17 cellular contexts compared by ENCODE assay signal in the genomic region with DNA sequence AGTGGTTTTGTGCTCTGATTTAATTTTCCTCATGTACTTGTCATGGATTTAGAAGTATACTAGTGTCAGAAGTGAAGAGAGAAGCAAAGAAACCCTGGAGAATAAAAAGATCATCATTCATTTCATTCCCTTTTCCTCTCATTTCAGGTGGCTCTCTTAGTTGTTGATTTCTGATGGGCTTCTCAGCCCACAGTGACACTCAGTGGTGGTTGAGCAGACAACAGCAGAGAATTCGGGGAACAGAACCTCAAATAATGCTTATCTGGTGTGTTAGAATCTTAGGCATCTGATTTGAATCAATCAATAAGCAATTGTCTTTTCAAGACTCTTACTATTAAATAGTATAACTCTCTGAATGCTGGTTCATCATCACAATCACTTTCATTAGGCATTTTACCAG.
DNase-seq lines count a peak whose midpoint lies in the region; ATAC-seq, FAIRE-seq and TF ChIP-seq lines count a peak whose summit lies in the region.
"Had no signal": no experiment of that assay in that cellular context is flagged by ENCODE, and none has a peak within 500 bp of the region (broad histone marks: within the 10 kb centered on the region; RNA-seq: fewer than 3 reads in every experiment).

No MANE protein-coding gene starts in this region.

- TF ChIP-seq RAD21 in GM12878 (IDR thresholded peaks at IDR 0.05; ENCODE audit: insufficient read depth, low read depth, low read length) (peak; percentile 25; the same call in 1 of the 2 replicates), neural cell (conservative IDR thresholded peaks at IDR 0.05) (peak; percentile 86)

- ATAC-seq in GM12878, result no peak
- ATAC-seq in activated CD4-positive, alpha-beta T cell treated with anti-CD3 and anti-CD28 coated beads for 36 hours, result no peak
- ATAC-seq: activated CD8-positive, alpha-beta T cell treated with anti-CD3 and anti-CD28 coated beads, Interleukin-2, amount 10 ng/mL, durations not matched to agents 7 days and 5 days; sciatic nerve had no signal

- H3F3A ChIP-seq in MM.1S (ENCODE audit: insufficient read depth, low read length), result no peaks in the 10 kb centered on the region
- no peaks in the 10 kb centered on the region for H3F3A ChIP-seq in neural cell (ENCODE audit: insufficient read depth, low read length, poor library complexity, severe bottlenecking)

- H3K27ac ChIP-seq in MM.1S (ENCODE audit: low read length), result no peak overlapping the region
- H3K27ac ChIP-seq in GM12878 (ENCODE audit: control insufficient read depth, insufficient read depth), result no peak overlapping the region
- H3K27ac ChIP-seq in neural cell (ENCODE audit: low read length), result no peak overlapping the region
- H3K27ac ChIP-seq: neutrophil had no signal

- H3K27me3 Mint-ChIP-seq in activated CD4-positive, alpha-beta T cell treated with anti-CD3 and anti-CD28 coated beads for 36 hours, result no peaks in the 10 kb centered on the region

- H2AFZ ChIP-seq in MM.1S (ENCODE audit: low read length) (no peak overlapping the region), GM12878 (ENCODE audit: control insufficient read depth, low read depth, low read length) (no peak overlapping the region), neural cell (ENCODE audit: low read depth, low read length) (no peak overlapping the region)

- TF ChIP-seq CTCF in GM12872 (IDR thresholded peaks at IDR 0.05; ENCODE audit: insufficient read depth, low read depth, low read length), result 0 out of 3 replicates have a peak, but pooled peaks have one; percentile 15
- TF ChIP-seq CTCF in MM.1S (IDR thresholded peaks at IDR 0.05; ENCODE audit: low read length), result peak; percentile 66
- TF ChIP-seq CTCF in GM12878 (IDR thresholded peaks at IDR 0.05 in 2 of 3, conservative IDR thresholded peaks at IDR 0.05 in 1 of 3; ENCODE audit: control insufficient read depth in 2 of 3, extremely low read depth in 1 of 3, insufficient read depth in 1 of 3, low read depth in 3 of 3, low read length in 3 of 3), result 0 out of 6 replicates have a peak, but pooled peaks of 2 of the 3 experiments have one; percentile 7 to 8
- peak; percentile 80 for TF ChIP-seq CTCF in neural cell (IDR thresholded peaks at IDR 0.05; ENCODE audit: poor library complexity, severe bottlenecking)

- no peaks in the 10 kb centered on the region for H4K20me1 ChIP-seq in MM.1S (ENCODE audit: insufficient read depth, low read length)
- no peaks in the 10 kb centered on the region for H4K20me1 ChIP-seq in GM12878 (ENCODE audit: control insufficient read depth, insufficient read depth)
- H4K20me1 ChIP-seq in neural cell (ENCODE audit: insufficient read depth), result no peaks in the 10 kb centered on the region

- WGBS in GM12878 (ENCODE audit: insufficient coverage, insufficient replicate concordance, low lambda C conversion rate, missing lambda C conversion rate), result 0% methylated on average over 1 of the region's 1 CpG

- in situ Hi-C loops in GM12878 (cut with MboI), result no loop called here

- H3K27me3 ChIP-seq in MM.1S (replicated peaks; ENCODE audit: insufficient read depth, low read length) (no peaks in the 10 kb centered on the region), GM12878 (replicated peaks in 1 of 2; ENCODE audit: control insufficient read depth in 2 of 2, insufficient read depth in 2 of 2, low read length in 1 of 2) (no peaks in the 10 kb centered on the region), neural cell (ENCODE audit: insufficient read depth, low read depth, low read length) (no peaks in the 10 kb centered on the region)
- H3K27me3 ChIP-seq: BE2C, neutrophil had no signal

- no peaks in the 10 kb centered on the region for H3K9me3 Mint-ChIP-seq in activated CD4-positive, alpha-beta T cell treated with anti-CD3 and anti-CD28 coated beads for 36 hours (ENCODE audit: low read depth)
- H3K9me3 Mint-ChIP-seq: activated T-helper 1 cell treated with anti-CD3 and anti-CD28 coated beads, Interleukin-12 subunit alpha, Interleukin-12 subunit beta, Interleukin-2, Interleukin-4 antibody, amounts not matched to agents 30 ng/mL and 10 ng/mL and 1 ng/mL, durations not matched to agents 14 hours and 24 hours and 36 hours had no signal

- peak; percentile 53 for DNase-seq in MM.1S
- DNase-seq in GM12878 (ENCODE audit: low read depth, low spot score), result no peak
- no peak for DNase-seq in cerebellar cortex (ENCODE audit: low spot score)
- DNase-seq in activated CD4-positive, alpha-beta T cell treated with anti-CD3 and anti-CD28 coated beads for 36 hours, result no peak
- DNase-seq in HPDE6-E6E7 (ENCODE audit: extremely low spot score), result no peak
- DNase-seq: activated CD8-positive, alpha-beta T cell treated with anti-CD3 and anti-CD28 coated beads, Interleukin-2, amount 10 ng/mL, durations not matched to agents 7 days and 5 days; BE2C; mesenchymal stem cell; stimulated activated CD4-positive, alpha-beta T cell treated with anti-CD3 and anti-CD28 coated beads, Interleukin-2, amount 100 ng/mL, for 24 hours; substantia nigra had no signal

- no peak overlapping the region for H3K4me3 Mint-ChIP-seq in activated CD4-positive, alpha-beta T cell treated with anti-CD3 and anti-CD28 coated beads for 36 hours
- H3K4me3 Mint-ChIP-seq: activated CD8-positive, alpha-beta T cell treated with anti-CD3 and anti-CD28 coated beads, Interleukin-2, amount 10 ng/mL, durations not matched to agents 7 days and 5 days; activated T-helper 1 cell treated with anti-CD3 and anti-CD28 coated beads, Interleukin-12 subunit alpha, Interleukin-12 subunit beta, Interleukin-2, Interleukin-4 antibody, amounts not matched to agents 30 ng/mL and 10 ng/mL and 1 ng/mL, durations not matched to agents 14 hours and 24 hours and 36 hours had no signal

- no peak overlapping the region for H3K4me3 ChIP-seq in MM.1S (ENCODE audit: low read length)
- H3K4me3 ChIP-seq in GM12878, result no peak overlapping the region
- no peak overlapping the region for H3K4me3 ChIP-seq in neural cell (ENCODE audit: low read length)
- H3K4me3 ChIP-seq: HAP-1 had no signal

- no peak overlapping the region for H3K9ac ChIP-seq in MM.1S (ENCODE audit: low read length)
- H3K9ac ChIP-seq in GM12878 (ENCODE audit: control insufficient read depth, insufficient read depth, low read length), result no peak overlapping the region
- no peak overlapping the region for H3K9ac ChIP-seq in neural cell (ENCODE audit: low read length)

- H3K27ac Mint-ChIP-seq in activated CD4-positive, alpha-beta T cell treated with anti-CD3 and anti-CD28 coated beads for 36 hours, result no peak overlapping the region
- H3K27ac Mint-ChIP-seq: activated CD8-positive, alpha-beta T cell treated with anti-CD3 and anti-CD28 coated beads, Interleukin-2, amount 10 ng/mL, durations not matched to agents 7 days and 5 days; activated T-helper 1 cell treated with anti-CD3 and anti-CD28 coated beads, Interleukin-12 subunit alpha, Interleukin-12 subunit beta, Interleukin-2, Interleukin-4 antibody, amounts not matched to agents 30 ng/mL and 10 ng/mL and 1 ng/mL, durations not matched to agents 14 hours and 24 hours and 36 hours had no signal

- intact Hi-C loops in GM12878 (cut with micrococcal nuclease; ENCODE audit: unreplicated experiment), result no loop called here
- intact Hi-C loops in activated CD4-positive, alpha-beta T cell treated with anti-CD3 and anti-CD28 coated beads for 36 hours (cut with DNase I, micrococcal nuclease), result no loop called here

- H3K36me3 Mint-ChIP-seq in activated CD4-positive, alpha-beta T cell treated with anti-CD3 and anti-CD28 coated beads for 36 hours (ENCODE audit: low read depth), result no peaks in the 10 kb centered on the region

- H3K9me3 ChIP-seq in MM.1S (replicated peaks; ENCODE audit: insufficient read depth, low read length) (no peaks in the 10 kb centered on the region), GM12878 (replicated peaks; ENCODE audit: control insufficient read depth, insufficient read depth, low read length) (no peaks in the 10 kb centered on the region), neural cell (ENCODE audit: low read length) (no peaks in the 10 kb centered on the region)
- H3K9me3 ChIP-seq: BE2C, HAP-1, neutrophil had no signal

- no peak for TF ChIP-seq POLR2A in GM12878 (IDR thresholded peaks at IDR 0.05; ENCODE audit: low read depth, low read length)

- FAIRE-seq in GM12878 (lab: Jason Lieb, UNC), result no peak
- FAIRE-seq: endothelial cell of umbilical vein had no signal

- H3K4me2 ChIP-seq in MM.1S (ENCODE audit: low read depth, low read length), result no peak overlapping the region
- no peak overlapping the region for H3K4me2 ChIP-seq in GM12878 (ENCODE audit: control insufficient read depth, insufficient read depth)
- no peak overlapping the region for H3K4me2 ChIP-seq in neural cell (ENCODE audit: low read length)

- CTCF ChIA-PET in GM12878 (lab: Yijun Ruan, JAX), result no interaction called here
- CTCF ChIA-PET in activated CD4-positive, alpha-beta T cell treated with anti-CD3 and anti-CD28 coated beads for 36 hours (lab: Charles Lee), result no interaction called here

- H3K9me2 ChIP-seq in MM.1S (replicated peaks; ENCODE audit: insufficient read depth, low read length) (no peaks in the 10 kb centered on the region), neural cell (ENCODE audit: insufficient read depth, low read length) (no peaks in the 10 kb centered on the region)

- POLR2A ChIA-PET in GM12878 (lab: Charles Lee), result no interaction called here
- POLR2A ChIA-PET in activated CD4-positive, alpha-beta T cell treated with anti-CD3 and anti-CD28 coated beads for 36 hours (lab: Charles Lee), result no interaction called here

- no peak for TF ChIP-seq EP300 in GM12878 (IDR thresholded peaks at IDR 0.05; ENCODE audit: borderline replicate concordance in 1 of 2, control insufficient read depth in 1 of 2, low read depth in 2 of 2, low read length in 2 of 2)
- TF ChIP-seq EP300 in neural cell (conservative IDR thresholded peaks at IDR 0.05; ENCODE audit: poor library complexity, severe bottlenecking), result no peak

- H3K36me3 ChIP-seq in MM.1S (replicated peaks; ENCODE audit: insufficient read depth, low read length) (no peaks in the 10 kb centered on the region), GM12878 (ENCODE audit: control insufficient read depth in 2 of 2, insufficient read depth in 2 of 2, low read length in 1 of 2) (no peaks in the 10 kb centered on the region), neural cell (ENCODE audit: insufficient read depth, low read length) (no peaks in the 10 kb centered on the region)
- H3K36me3 ChIP-seq: BE2C, HAP-1, neutrophil had no signal

- SMC1A ChIA-PET in GM12878 (lab: Charles Lee; ENCODE audit: uncharacterized antibody, unreplicated experiment), result no interaction called here

- no TSS peak for BruUV-seq in GM12878 (replicated peaks; lab: Mats Ljungman, UMichigan)

- H3K79me2 ChIP-seq in MM.1S (ENCODE audit: low read length) (no peaks in the 10 kb centered on the region), GM12878 (ENCODE audit: control insufficient read depth, insufficient read depth, low read length) (no peaks in the 10 kb centered on the region), neural cell (replicated peaks; ENCODE audit: insufficient read depth, low read length) (no peaks in the 10 kb centered on the region)

- H3K4me1 ChIP-seq in MM.1S (ENCODE audit: low read length) (no peaks in the 10 kb centered on the region), GM12878 (ENCODE audit: control insufficient read depth, insufficient read depth, low read length) (no peaks in the 10 kb centered on the region)
- H3K4me1 ChIP-seq: BE2C, HAP-1 had no signal

- no peaks in the 10 kb centered on the region for H3K4me1 Mint-ChIP-seq in activated CD4-positive, alpha-beta T cell treated with anti-CD3 and anti-CD28 coated beads for 36 hours

- RAD21 ChIA-PET in GM12878 (lab: Charles Lee; ENCODE audit: unreplicated experiment), result no interaction called here

Comparison
In these comparisons a context has a peak if more than half of its experiments do, and no peak if none do; other contexts are left out.
1. CTCF ChIP-seq: peak in every context shown above with its lines; median percentile 80 in neural cell; 66 in MM.1S; 15 in GM12872; 8 in GM12878.